Comparison of ENCODE assay signal across 30 cellular contexts in genomic region chr16:83676056-83676455, GRCh38.
"Had no signal": no experiment of that assay in that cellular context is flagged by ENCODE, and none has a peak within 500 bp of the region (broad histone marks: within the 10 kb centered on the region; RNA-seq: fewer than 3 reads in every experiment).

No MANE protein-coding gene starts in this region.

- H3K27me3 Mint-ChIP-seq: activated CD4-positive, alpha-beta T cell treated with anti-CD3 and anti-CD28 coated beads, Interleukin-2, amount 10 ng/mL, durations not matched to agents 24 days and 14 days; central memory CD8-positive, alpha-beta T cell had no signal

- H3K9me3 Mint-ChIP-seq: activated CD4-positive, alpha-beta T cell treated with anti-CD3 and anti-CD28 coated beads, Interleukin-2, amount 10 ng/mL, durations not matched to agents 24 days and 14 days; activated CD8-positive, alpha-beta T cell treated with anti-CD3 and anti-CD28 coated beads for 36 hours; activated naive CD8-positive, alpha-beta T cell treated with anti-CD3 and anti-CD28 coated beads for 36 hours; activated T-helper 17 cell treated with anti-CD3 and anti-CD28 coated beads, Interleukin-2, amount 50 U/mL, for 72 hours; central memory CD8-positive, alpha-beta T cell had no signal

- ATAC-seq: activated CD8-positive, alpha-beta T cell treated with anti-CD3 and anti-CD28 coated beads for 36 hours; activated T-cell treated with anti-CD3 and anti-CD28 coated beads, Interleukin-2, amount 50 U/mL, for 72 hours; activated T-helper 17 cell treated with anti-CD3 and anti-CD28 coated beads, Interleukin-2, amount 50 U/mL, for 72 hours; K562; PC-3 had no signal

- DNase-seq: activated CD4-positive, alpha-beta T cell treated with anti-CD3 and anti-CD28 coated beads, Interleukin-2, amount 10 ng/mL, durations not matched to agents 24 days and 14 days; activated CD4-positive, alpha-beta T cell treated with anti-CD3 and anti-CD28 coated beads, Interleukin-2, amount 50 U/mL, for 4 hours; activated CD4-positive, CD25-positive, alpha-beta regulatory T cell; activated CD8-positive, alpha-beta T cell treated with anti-CD3 and anti-CD28 coated beads for 36 hours; activated effector memory CD4-positive, alpha-beta T cell treated with anti-CD3 and anti-CD28 coated beads, Interleukin-2, amount 50 U/mL, for 16 hours; activated naive CD4-positive, alpha-beta T cell; activated naive CD4-positive, alpha-beta T cell treated with anti-CD3 and anti-CD28 coated beads, Interleukin-2, amount 50 U/mL, for 16 hours; activated naive CD8-positive, alpha-beta T cell treated with anti-CD3 and anti-CD28 coated beads for 36 hours; activated T-cell treated with anti-CD3 and anti-CD28 coated beads, Interleukin-2, amount 50 U/mL, for 1 hour; activated T-cell treated with anti-CD3 and anti-CD28 coated beads, Interleukin-2, amount 50 U/mL, for 72 hours; amniotic stem cell; aorta; NCI-H1105; NCI-H1417 treated with DMSO at 0.1 percent for 48 hours; NCI-H187 treated with DMSO at 0.1 percent for 48 hours; NCI-H2081; NCI-H226; NCI-H69; NK-92 treated with Interleukin-12 subunit alpha and Interleukin-12 subunit beta, amount 100 ng/mL, for 24 hours; PC-3; Peyer's patch; RPMI8226; SHP77 treated with DMSO at 0.1 percent for 48 hours; SW 1271; T-helper 1 cell; T-helper 2 cell; T-helper 9 cell had no signal

- H3K4me3 Mint-ChIP-seq: activated CD4-positive, alpha-beta T cell treated with anti-CD3 and anti-CD28 coated beads, Interleukin-2, amount 10 ng/mL, durations not matched to agents 24 days and 14 days; activated CD8-positive, alpha-beta T cell treated with anti-CD3 and anti-CD28 coated beads for 36 hours; activated naive CD8-positive, alpha-beta T cell treated with anti-CD3 and anti-CD28 coated beads for 36 hours; activated T-cell treated with anti-CD3 and anti-CD28 coated beads, Interleukin-2, amount 50 U/mL, for 72 hours; activated T-helper 17 cell treated with anti-CD3 and anti-CD28 coated beads, Interleukin-2, amount 50 U/mL, for 72 hours; central memory CD8-positive, alpha-beta T cell had no signal

- H3K4me1 Mint-ChIP-seq: activated CD4-positive, alpha-beta T cell treated with anti-CD3 and anti-CD28 coated beads, Interleukin-2, amount 10 ng/mL, durations not matched to agents 24 days and 14 days; activated naive CD8-positive, alpha-beta T cell treated with anti-CD3 and anti-CD28 coated beads for 36 hours; activated T-helper 17 cell treated with anti-CD3 and anti-CD28 coated beads, Interleukin-2, amount 50 U/mL, for 72 hours; central memory CD8-positive, alpha-beta T cell had no signal

- H3K36me3 Mint-ChIP-seq: activated naive CD8-positive, alpha-beta T cell treated with anti-CD3 and anti-CD28 coated beads for 36 hours had no signal

- H3K27ac Mint-ChIP-seq: activated CD4-positive, alpha-beta T cell treated with anti-CD3 and anti-CD28 coated beads, Interleukin-2, amount 10 ng/mL, durations not matched to agents 24 days and 14 days; activated CD8-positive, alpha-beta T cell treated with anti-CD3 and anti-CD28 coated beads for 36 hours; activated naive CD8-positive, alpha-beta T cell treated with anti-CD3 and anti-CD28 coated beads for 36 hours; activated T-cell treated with anti-CD3 and anti-CD28 coated beads, Interleukin-2, amount 50 U/mL, for 72 hours; activated T-helper 17 cell treated with anti-CD3 and anti-CD28 coated beads, Interleukin-2, amount 50 U/mL, for 72 hours had no signal
